10 cellular contexts compared by ENCODE assay signal in genomic region chr1:16984717-16985116, GRCh38. TPM values are rescaled to one million over a fixed set of nuclear protein-coding genes. Genes with fewer than 3 reads are reported as not detected.
DNase-seq lines count a peak whose midpoint lies in the region; FAIRE-seq and TF ChIP-seq lines count a peak whose summit lies in the region.
"Had no signal": no experiment of that assay in that cellular context is flagged by ENCODE, and none has a peak within 500 bp of the region (broad histone marks: within the 10 kb centered on the region; RNA-seq: fewer than 3 reads in every experiment).

No MANE protein-coding gene starts in this region.

- peaks cover 24% of the 10 kb centered on the region for H3K27me3 Mint-ChIP-seq in activated T-cell treated with anti-CD3 and anti-CD28 coated beads, Interleukin-2, amount 50 U/mL, for 24 hours
- H3K27me3 Mint-ChIP-seq in glutamatergic neuron (ENCODE audit: unreplicated experiment): peaks cover 9% of the 10 kb centered on the region

- H3K4me3 ChIP-seq in choroid plexus epithelial cell (ENCODE audit: low read depth, low read length): no peak overlapping the region

- no peak for TF ChIP-seq CTCF in choroid plexus epithelial cell (conservative IDR thresholded peaks at IDR 0.05; ENCODE audit: low read depth, low read length)
- no peak for TF ChIP-seq CTCF in GM13977 (IDR thresholded peaks at IDR 0.05; ENCODE audit: extremely low read depth, insufficient read depth, missing control alignments)
- no peak for TF ChIP-seq CTCF in glutamatergic neuron (IDR thresholded peaks at IDR 0.05; ENCODE audit: partially characterized antibody, unreplicated experiment)

- no peak overlapping the region for H3K4me3 Mint-ChIP-seq in activated T-cell treated with anti-CD3 and anti-CD28 coated beads, Interleukin-2, amount 50 U/mL, for 24 hours
- no peak overlapping the region for H3K4me3 Mint-ChIP-seq in glutamatergic neuron (ENCODE audit: unreplicated experiment)

- peaks cover 7% of the 10 kb centered on the region for H3K4me1 Mint-ChIP-seq in activated T-cell treated with anti-CD3 and anti-CD28 coated beads, Interleukin-2, amount 50 U/mL, for 24 hours (ENCODE audit: low read depth)
- no peaks in the 10 kb centered on the region for H3K4me1 Mint-ChIP-seq in glutamatergic neuron (ENCODE audit: low read depth, unreplicated experiment)

- H3K36me3 Mint-ChIP-seq in activated T-cell treated with anti-CD3 and anti-CD28 coated beads, Interleukin-2, amount 50 U/mL, for 24 hours (ENCODE audit: low read depth): peaks cover 26% of the 10 kb centered on the region
- H3K36me3 Mint-ChIP-seq in glutamatergic neuron (ENCODE audit: unreplicated experiment): no peaks in the 10 kb centered on the region

- no peaks in the 10 kb centered on the region for H3K9me3 Mint-ChIP-seq in activated T-cell treated with anti-CD3 and anti-CD28 coated beads, Interleukin-2, amount 50 U/mL, for 24 hours
- peaks cover 2% of the 10 kb centered on the region for H3K9me3 Mint-ChIP-seq in glutamatergic neuron (ENCODE audit: unreplicated experiment)

- DNase-seq in DMS 273 (lab: John Stamatoyannopoulos, UW; ENCODE audit: unreplicated experiment): peak; percentile 84
- no peak for DNase-seq in DMS 273 treated with DMSO at 0.1 percent for 48 hours (lab: John Stamatoyannopoulos, UW)
- DNase-seq in choroid plexus epithelial cell (ENCODE audit: low read depth): peak; percentile 47
- peak; percentile 6 for DNase-seq in medulla oblongata (ENCODE audit: extremely low spot score)
- DNase-seq in urothelium cell line (ENCODE audit: low spot score): peak; percentile 58
- DNase-seq in activated T-cell treated with anti-CD3 and anti-CD28 coated beads, Interleukin-2, amount 50 U/mL, for 24 hours: no peak
- no peak for DNase-seq in GM13977 (ENCODE audit: low spot score)
- no peak for DNase-seq in glutamatergic neuron
- DNase-seq: NCI-H1048 had no signal

- H3K27ac Mint-ChIP-seq in activated T-cell treated with anti-CD3 and anti-CD28 coated beads, Interleukin-2, amount 50 U/mL, for 24 hours: no peak overlapping the region
- H3K27ac Mint-ChIP-seq in glutamatergic neuron (ENCODE audit: unreplicated experiment): no peak overlapping the region

- FAIRE-seq in urothelium cell line (lab: Jason Lieb, UNC): no peak
- FAIRE-seq: A204.1 had no signal

- in situ Hi-C loops in GM13977 (cut with MboI; ENCODE audit: low pct_unique_long_range_greater_than_20kb, low sequenced_read_pairs, unreplicated experiment): no loop called here

RNA-seq across cellular contexts. Expression of gene MFAP2, which starts 4.3 kb away (rescaled TPM):
- 2.1 TPM for total RNA-seq in glutamatergic neuron (ENCODE audit: unreplicated experiment)

RNA-seq across cellular contexts. Expression of gene ATP13A2, which starts 27.0 kb away (rescaled TPM):
- 65.0 TPM for total RNA-seq in glutamatergic neuron (ENCODE audit: unreplicated experiment)

Comparison
In these comparisons a context has a peak if more than half of its experiments do, and no peak if none do; other contexts are left out.
1. DNase-seq: peak in DMS 273 (single experiment), choroid plexus epithelial cell (single experiment), medulla oblongata (single experiment) and urothelium cell line (single experiment); none in DMS 273 treated with DMSO at 0.1 percent for 48 hours (single experiment), activated T-cell treated with anti-CD3 and anti-CD28 coated beads, Interleukin-2, amount 50 U/mL, for 24 hours (single experiment), GM13977 (single experiment) and glutamatergic neuron (single experiment).